ENCODE assay signal across 1 cellular context in genomic region chr20:50930139-50931047, GRCh38.
TF ChIP-seq lines count a peak whose summit lies in the region.

No MANE protein-coding gene starts in this region.

TF ChIP-seq in K562, 482 proteins besides CTCF, POLR2A, EP300 and RAD21 (continued from another document):
- TF ChIP-seq, protein P1, sequence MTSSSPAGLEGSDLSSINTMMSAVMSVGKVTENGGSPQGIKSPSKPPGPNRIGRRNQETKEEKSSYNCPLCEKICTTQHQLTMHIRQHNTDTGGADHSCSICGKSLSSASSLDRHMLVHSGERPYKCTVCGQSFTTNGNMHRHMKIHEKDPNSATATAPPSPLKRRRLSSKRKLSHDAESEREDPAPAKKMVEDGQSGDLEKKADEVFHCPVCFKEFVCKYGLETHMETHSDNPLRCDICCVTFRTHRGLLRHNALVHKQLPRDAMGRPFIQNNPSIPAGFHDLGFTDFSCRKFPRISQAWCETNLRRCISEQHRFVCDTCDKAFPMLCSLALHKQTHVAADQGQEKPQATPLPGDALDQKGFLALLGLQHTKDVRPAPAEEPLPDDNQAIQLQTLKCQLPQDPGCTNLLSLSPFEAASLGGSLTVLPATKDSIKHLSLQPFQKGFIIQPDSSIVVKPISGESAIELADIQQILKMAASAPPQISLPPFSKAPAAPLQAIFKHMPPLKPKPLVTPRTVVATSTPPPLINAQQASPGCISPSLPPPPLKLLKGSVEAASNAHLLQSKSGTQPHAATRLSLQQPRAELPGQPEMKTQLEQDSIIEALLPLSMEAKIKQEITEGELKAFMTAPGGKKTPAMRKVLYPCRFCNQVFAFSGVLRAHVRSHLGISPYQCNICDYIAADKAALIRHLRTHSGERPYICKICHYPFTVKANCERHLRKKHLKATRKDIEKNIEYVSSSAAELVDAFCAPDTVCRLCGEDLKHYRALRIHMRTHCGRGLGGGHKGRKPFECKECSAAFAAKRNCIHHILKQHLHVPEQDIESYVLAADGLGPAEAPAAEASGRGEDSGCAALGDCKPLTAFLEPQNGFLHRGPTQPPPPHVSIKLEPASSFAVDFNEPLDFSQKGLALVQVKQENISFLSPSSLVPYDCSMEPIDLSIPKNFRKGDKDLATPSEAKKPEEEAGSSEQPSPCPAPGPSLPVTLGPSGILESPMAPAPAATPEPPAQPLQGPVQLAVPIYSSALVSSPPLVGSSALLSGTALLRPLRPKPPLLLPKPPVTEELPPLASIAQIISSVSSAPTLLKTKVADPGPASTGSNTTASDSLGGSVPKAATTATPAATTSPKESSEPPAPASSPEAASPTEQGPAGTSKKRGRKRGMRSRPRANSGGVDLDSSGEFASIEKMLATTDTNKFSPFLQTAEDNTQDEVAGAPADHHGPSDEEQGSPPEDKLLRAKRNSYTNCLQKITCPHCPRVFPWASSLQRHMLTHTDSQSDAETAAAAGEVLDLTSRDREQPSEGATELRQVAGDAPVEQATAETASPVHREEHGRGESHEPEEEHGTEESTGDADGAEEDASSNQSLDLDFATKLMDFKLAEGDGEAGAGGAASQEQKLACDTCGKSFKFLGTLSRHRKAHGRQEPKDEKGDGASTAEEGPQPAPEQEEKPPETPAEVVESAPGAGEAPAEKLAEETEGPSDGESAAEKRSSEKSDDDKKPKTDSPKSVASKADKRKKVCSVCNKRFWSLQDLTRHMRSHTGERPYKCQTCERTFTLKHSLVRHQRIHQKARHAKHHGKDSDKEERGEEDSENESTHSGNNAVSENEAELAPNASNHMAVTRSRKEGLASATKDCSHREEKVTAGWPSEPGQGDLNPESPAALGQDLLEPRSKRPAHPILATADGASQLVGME (CRISPR knock-in tag; IDR thresholded peaks at IDR 0.05): no peak
- TF ChIP-seq PHF20 (IDR thresholded peaks at IDR 0.05; ENCODE audit: partially characterized antibody) (no peak), ZNF707 (CRISPR knock-in tag; conservative IDR thresholded peaks at IDR 0.05) (no peak), THAP12 (CRISPR knock-in tag; IDR thresholded peaks at IDR 0.05) (0 out of 2 replicates have a peak, but pooled peaks have one; percentile 29), SIN3A (IDR thresholded peaks at IDR 0.05; ENCODE audit: borderline replicate concordance in 2 of 2, control insufficient read depth in 1 of 2, low read depth in 2 of 2, low read length in 2 of 2) (0 out of 4 replicates have a peak, but pooled peaks of 1 of the 2 experiments have one; percentile 37), MCM7 (IDR thresholded peaks at IDR 0.05) (no peak), PPARD (CRISPR knock-in tag; IDR thresholded peaks at IDR 0.05) (no peak), RBM17 (IDR thresholded peaks at IDR 0.05; ENCODE audit: borderline replicate concordance, low read depth, low read length) (no peak), ZBTB7A (IDR thresholded peaks at IDR 0.05; ENCODE audit: borderline replicate concordance, control insufficient read depth, low read depth, low read length) (peak; percentile 67; the same call in 1 of the 2 replicates), RBM22 (IDR thresholded peaks at IDR 0.05; ENCODE audit: low read depth, low read length, poor library complexity, severe bottlenecking) (no peak), ETV1 (tag; conservative IDR thresholded peaks at IDR 0.05; ENCODE audit: low read depth) (no peak), THRAP3 (IDR thresholded peaks at IDR 0.05; ENCODE audit: borderline replicate concordance) (no peak), ERF (CRISPR knock-in tag; IDR thresholded peaks at IDR 0.05) (no peak), POLR2G (IDR thresholded peaks at IDR 0.05; ENCODE audit: low read depth, low read length) (peak; percentile 44; the same call in 1 of the 2 replicates), HMGN3 (IDR thresholded peaks at IDR 0.05; ENCODE audit: borderline replicate concordance, extremely low read depth, insufficient read length, low read depth, low read length) (peak; percentile 19), ILF3 (IDR thresholded peaks at IDR 0.05; ENCODE audit: borderline replicate concordance) (no peak), ELF2 (CRISPR knock-in tag; IDR thresholded peaks at IDR 0.05) (no peak), PHTF2 (CRISPR knock-in tag; IDR thresholded peaks at IDR 0.05) (no peak), KAT2B (IDR thresholded peaks at IDR 0.05; ENCODE audit: low read depth, low read length) (no peak), HNRNPLL (IDR thresholded peaks at IDR 0.05; ENCODE audit: low read depth, low read length, poor library complexity, severe bottlenecking) (no peak), HCFC1 (IDR thresholded peaks at IDR 0.05; ENCODE audit: low read depth, low read length) (no peak), LARP7 (IDR thresholded peaks at IDR 0.05) (no peak), BACH1 (tag; IDR thresholded peaks at IDR 0.05) (no peak), RBM15 (IDR thresholded peaks at IDR 0.05; ENCODE audit: insufficient read depth, low read length) (no peak), SUPT5H (IDR thresholded peaks at IDR 0.05) (no peak)
- TF ChIP-seq, protein P2, sequence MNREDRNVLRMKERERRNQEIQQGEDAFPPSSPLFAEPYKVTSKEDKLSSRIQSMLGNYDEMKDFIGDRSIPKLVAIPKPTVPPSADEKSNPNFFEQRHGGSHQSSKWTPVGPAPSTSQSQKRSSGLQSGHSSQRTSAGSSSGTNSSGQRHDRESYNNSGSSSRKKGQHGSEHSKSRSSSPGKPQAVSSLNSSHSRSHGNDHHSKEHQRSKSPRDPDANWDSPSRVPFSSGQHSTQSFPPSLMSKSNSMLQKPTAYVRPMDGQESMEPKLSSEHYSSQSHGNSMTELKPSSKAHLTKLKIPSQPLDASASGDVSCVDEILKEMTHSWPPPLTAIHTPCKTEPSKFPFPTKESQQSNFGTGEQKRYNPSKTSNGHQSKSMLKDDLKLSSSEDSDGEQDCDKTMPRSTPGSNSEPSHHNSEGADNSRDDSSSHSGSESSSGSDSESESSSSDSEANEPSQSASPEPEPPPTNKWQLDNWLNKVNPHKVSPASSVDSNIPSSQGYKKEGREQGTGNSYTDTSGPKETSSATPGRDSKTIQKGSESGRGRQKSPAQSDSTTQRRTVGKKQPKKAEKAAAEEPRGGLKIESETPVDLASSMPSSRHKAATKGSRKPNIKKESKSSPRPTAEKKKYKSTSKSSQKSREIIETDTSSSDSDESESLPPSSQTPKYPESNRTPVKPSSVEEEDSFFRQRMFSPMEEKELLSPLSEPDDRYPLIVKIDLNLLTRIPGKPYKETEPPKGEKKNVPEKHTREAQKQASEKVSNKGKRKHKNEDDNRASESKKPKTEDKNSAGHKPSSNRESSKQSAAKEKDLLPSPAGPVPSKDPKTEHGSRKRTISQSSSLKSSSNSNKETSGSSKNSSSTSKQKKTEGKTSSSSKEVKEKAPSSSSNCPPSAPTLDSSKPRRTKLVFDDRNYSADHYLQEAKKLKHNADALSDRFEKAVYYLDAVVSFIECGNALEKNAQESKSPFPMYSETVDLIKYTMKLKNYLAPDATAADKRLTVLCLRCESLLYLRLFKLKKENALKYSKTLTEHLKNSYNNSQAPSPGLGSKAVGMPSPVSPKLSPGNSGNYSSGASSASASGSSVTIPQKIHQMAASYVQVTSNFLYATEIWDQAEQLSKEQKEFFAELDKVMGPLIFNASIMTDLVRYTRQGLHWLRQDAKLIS (CRISPR knock-in tag; IDR thresholded peaks at IDR 0.05): no peak
